ENCODE assay signal across 12 cellular contexts in the genomic region with DNA sequence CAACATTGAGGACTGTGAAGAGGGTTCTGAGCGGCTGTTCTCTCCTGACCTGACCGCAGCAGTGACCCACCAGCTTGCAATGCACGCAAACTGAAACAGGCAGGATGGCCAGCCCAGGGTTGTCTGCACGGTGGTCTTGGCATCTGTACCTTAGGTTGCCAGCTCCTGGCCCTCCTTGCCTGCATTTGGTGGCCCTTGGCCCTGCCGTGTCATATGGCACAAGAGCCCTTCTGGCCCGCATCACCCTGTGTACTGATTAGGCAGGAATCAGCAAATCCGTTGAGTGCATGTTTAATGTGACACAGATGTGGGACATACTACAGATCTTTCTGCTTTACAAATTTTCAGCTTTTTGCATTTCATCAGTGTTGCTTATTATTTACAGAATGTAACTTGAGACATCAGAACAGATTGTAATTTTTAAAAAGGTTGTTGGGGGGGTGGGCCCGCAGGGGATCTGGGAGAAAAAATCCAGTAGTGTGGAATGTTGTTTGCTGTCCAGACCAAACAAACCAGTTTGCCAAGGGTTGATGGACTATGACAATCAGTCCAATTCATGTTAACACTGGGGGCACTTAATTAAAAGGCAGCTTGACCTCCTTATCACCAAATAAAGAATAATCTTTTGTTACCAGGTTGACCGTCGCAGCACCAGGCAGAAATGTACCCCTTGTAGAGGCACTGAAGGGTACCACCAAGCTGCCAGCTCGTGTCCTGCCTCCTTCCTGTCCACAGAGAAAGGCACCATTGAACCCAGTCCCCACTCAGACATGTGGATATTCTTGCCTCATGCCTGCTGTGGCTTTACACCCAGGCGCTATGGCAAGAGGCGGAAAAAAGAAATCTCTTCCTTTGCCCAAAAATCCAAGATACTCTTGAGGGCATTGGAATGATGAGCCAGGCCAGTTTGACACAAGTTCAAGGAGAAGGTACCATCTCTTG.
DNase-seq lines count a peak whose midpoint lies in the region; ATAC-seq and TF ChIP-seq lines count a peak whose summit lies in the region.
"Had no signal": no experiment of that assay in that cellular context is flagged by ENCODE, and none has a peak within 500 bp of the region (broad histone marks: within the 10 kb centered on the region; RNA-seq: fewer than 3 reads in every experiment).

No MANE protein-coding gene starts in this region.

- H3K27ac ChIP-seq in 22Rv1, result 0 out of 2 replicates have a peak overlapping the region, but pooled peaks have one; percentile 4
- peak overlapping the region; percentile 14 to 68 (median 56) for H3K27ac ChIP-seq in esophagus squamous epithelium

- TF ChIP-seq POLR2A in esophagus squamous epithelium (IDR thresholded peaks at IDR 0.05), result no peak

- H3K27ac Mint-ChIP-seq in nephron progenitor cell, result peak overlapping the region; percentile 96
- H3K27ac Mint-ChIP-seq in immature natural killer cell, result peak overlapping the region in 1 of 6 donors; percentile 71
- H3K27ac Mint-ChIP-seq: stimulated activated naive CD8-positive, alpha-beta T cell treated with anti-CD3 and anti-CD28 coated beads, Interleukin-15, amount 100 ng/mL, for 72 hours had no signal

- H3K4me1 Mint-ChIP-seq in nephron progenitor cell (peaks cover 75% of the 10 kb centered on the region), immature natural killer cell (peaks cover 16 to 18% of the 10 kb centered on the region in 2 donors)

- H3K27me3 Mint-ChIP-seq in nephron progenitor cell (ENCODE audit: low read depth, poor library complexity) (peaks cover 8% of the 10 kb centered on the region), immature natural killer cell (ENCODE audit: low read depth in 3 of 3) (no peaks in the 10 kb centered on the region)
- H3K27me3 Mint-ChIP-seq: stimulated activated naive CD8-positive, alpha-beta T cell treated with anti-CD3 and anti-CD28 coated beads, Interleukin-15, amount 100 ng/mL, for 72 hours had no signal

- peak overlapping the region; percentile 23 for H3K4me3 Mint-ChIP-seq in nephron progenitor cell
- H3K4me3 Mint-ChIP-seq in immature natural killer cell, result no peak overlapping the region
- H3K4me3 Mint-ChIP-seq: stimulated activated naive CD8-positive, alpha-beta T cell treated with anti-CD3 and anti-CD28 coated beads, Interleukin-15, amount 100 ng/mL, for 72 hours had no signal

- H3K36me3 ChIP-seq in esophagus squamous epithelium, result peaks cover 0 to 35% (median 6%) of the 10 kb centered on the region in 3 donors
- H3K36me3 ChIP-seq: BE2C had no signal

- intact Hi-C loops in esophagus squamous epithelium (cut with DNase I), result no loop called here

- ATAC-seq in GM19455 (IDR thresholded peaks at IDR 0.05; ENCODE audit: unreplicated experiment) (no peak), HG03432 (IDR thresholded peaks at IDR 0.05; ENCODE audit: unreplicated experiment) (no peak)
- ATAC-seq: stimulated activated naive CD8-positive, alpha-beta T cell treated with anti-CD3 and anti-CD28 coated beads, Interleukin-15, amount 100 ng/mL, for 72 hours had no signal

- H3K36me3 Mint-ChIP-seq in nephron progenitor cell (ENCODE audit: low read depth), result peaks cover 44% of the 10 kb centered on the region
- peaks cover 14 to 37% (median 22%) of the 10 kb centered on the region in 3 donors for H3K36me3 Mint-ChIP-seq in immature natural killer cell

- WGBS in esophagus squamous epithelium, 2 donors, result 81 to 82% methylated on average over 11 to 13 of the region's 13 CpGs

- H3K27me3 ChIP-seq in esophagus squamous epithelium, result no peaks in the 10 kb centered on the region
- H3K27me3 ChIP-seq: BE2C had no signal

- H3K9me3 Mint-ChIP-seq in nephron progenitor cell (peaks cover 12% of the 10 kb centered on the region), immature natural killer cell (no peaks in the 10 kb centered on the region)
- H3K9me3 Mint-ChIP-seq: stimulated activated naive CD8-positive, alpha-beta T cell treated with anti-CD3 and anti-CD28 coated beads, Interleukin-15, amount 100 ng/mL, for 72 hours had no signal

- no peak overlapping the region for H3K4me3 ChIP-seq in esophagus squamous epithelium

- DNase-seq in HT-29 (ENCODE audit: low spot score) (peak; percentile 55), esophagus squamous epithelium (lab: John Stamatoyannopoulos, UW) (no peak), nephron progenitor cell (no peak), immature natural killer cell (no peak), UCSD-AML1 (lab: John Stamatoyannopoulos, UW; ENCODE audit: unreplicated experiment) (no peak)
- DNase-seq: BE2C; NCI-H1436 treated with DMSO at 0.1 percent for 48 hours; stimulated activated CD4-positive, alpha-beta T cell treated with anti-CD3 and anti-CD28 coated beads, Interleukin-1b, Interleukin-23, amount 100 ng/mL, for 48 hours; stimulated activated naive CD8-positive, alpha-beta T cell treated with anti-CD3 and anti-CD28 coated beads, Interleukin-15, amount 100 ng/mL, for 72 hours had no signal

- H3K4me1 ChIP-seq in esophagus squamous epithelium, result peaks cover 27 to 79% (median 35%) of the 10 kb centered on the region in 3 donors
- H3K4me1 ChIP-seq: BE2C had no signal

- TF ChIP-seq CTCF in 22Rv1 (IDR thresholded peaks at IDR 0.05) (no peak), esophagus squamous epithelium (IDR thresholded peaks at IDR 0.05) (no peak), nephron progenitor cell (IDR thresholded peaks at IDR 0.05) (no peak)

- H3K9me3 ChIP-seq in esophagus squamous epithelium, result no peaks in the 10 kb centered on the region
- H3K9me3 ChIP-seq: BE2C had no signal
